ENCODE assay signal across 16 cellular contexts in the genomic region with DNA sequence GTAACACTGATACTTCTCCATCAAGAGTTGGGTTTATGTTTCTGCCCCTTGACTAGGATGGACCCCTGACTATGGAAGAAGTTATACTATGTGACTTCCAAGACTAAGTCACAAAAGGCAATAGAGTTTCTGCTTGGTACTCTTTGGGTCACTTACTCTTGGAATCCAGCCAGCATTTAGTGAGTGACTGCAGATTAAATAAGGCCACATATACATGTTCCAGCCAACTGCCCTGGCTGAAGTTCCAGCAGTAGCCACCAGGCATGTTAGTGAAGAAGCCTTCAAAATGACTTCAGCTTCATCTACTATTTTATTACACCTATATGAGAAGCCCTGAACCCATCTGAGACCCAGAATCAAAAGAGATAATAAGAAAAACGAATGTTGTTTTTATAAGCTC.
DNase-seq lines count a peak whose midpoint lies in the region; ATAC-seq, FAIRE-seq and TF ChIP-seq lines count a peak whose summit lies in the region.
"Had no signal": no experiment of that assay in that cellular context is flagged by ENCODE, and none has a peak within 500 bp of the region (broad histone marks: within the 10 kb centered on the region; RNA-seq: fewer than 3 reads in every experiment).

No MANE protein-coding gene starts in this region.

- H3K9ac ChIP-seq in H9 (ENCODE audit: extremely low read depth, insufficient read length, low read length) (no peak overlapping the region), endodermal cell (ENCODE audit: extremely low read depth, low read length, poor library complexity, severe bottlenecking) (no peak overlapping the region)

- DNase-seq in D721Med (ENCODE audit: insufficient read length, low spot score) = no peak
- DNase-seq in H9 = no peak
- DNase-seq in endodermal cell = peak; percentile 46
- no peak for DNase-seq in retinal pigment epithelial cell (ENCODE audit: low read depth)
- DNase-seq: CD8-positive, alpha-beta T cell; IMR-90; Karpas-422; MG63; NCI-H1092 treated with DMSO at 0.1 percent for 48 hours; NCI-H2081 treated with DMSO at 0.1 percent for 48 hours; NCI-H524 had no signal

- no peak overlapping the region for H3K4me3 ChIP-seq in endodermal cell (ENCODE audit: low read length)
- no peak overlapping the region for H3K4me3 ChIP-seq in retinal pigment epithelial cell (ENCODE audit: low read length)
- H3K4me3 ChIP-seq: MG63, SJSA1 had no signal

- no peaks in the 10 kb centered on the region for H3K36me3 ChIP-seq in endodermal cell (ENCODE audit: control insufficient read depth, insufficient read depth, low read length)
- H3K36me3 ChIP-seq: MG63, SJSA1 had no signal

- no peak overlapping the region for H2BK120ac ChIP-seq in H9 (ENCODE audit: low read depth, low read length, poor library complexity, severe bottlenecking)

- H3K36me3 Mint-ChIP-seq in H9 (ENCODE audit: insufficient read depth in 1 of 3, low read depth in 3 of 3) = no peaks in the 10 kb centered on the region
- H3K36me3 Mint-ChIP-seq in endodermal cell (ENCODE audit: low read depth) = no peaks in the 10 kb centered on the region
- no peaks in the 10 kb centered on the region for H3K36me3 Mint-ChIP-seq in stimulated activated memory B cell treated with anti-CD40 and anti-IgM and Interleukin-4, amounts not matched to agents 10 μg/mL and 1 μg/mL and 100 μg/mL, for 72 hours
- H3K36me3 Mint-ChIP-seq: CD8-positive, alpha-beta T cell had no signal

- H3K23ac ChIP-seq in H9 (ENCODE audit: insufficient read length, low read depth, low read length) = no peak overlapping the region

- no peaks in the 10 kb centered on the region for H3K79me2 ChIP-seq in H9 (ENCODE audit: insufficient read depth, low read length)

- H3K4me1 Mint-ChIP-seq in H9 = no peaks in the 10 kb centered on the region
- no peaks in the 10 kb centered on the region for H3K4me1 Mint-ChIP-seq in endodermal cell
- H3K4me1 Mint-ChIP-seq in stimulated activated memory B cell treated with anti-CD40 and anti-IgM and Interleukin-4, amounts not matched to agents 10 μg/mL and 1 μg/mL and 100 μg/mL, for 72 hours = no peaks in the 10 kb centered on the region

- no peak overlapping the region for H3K4ac ChIP-seq in H9 (ENCODE audit: low read depth, low read length)

- FAIRE-seq in D721Med (lab: Jason Lieb, UNC) = peak; percentile 76
- FAIRE-seq: H54 had no signal

- H3K27ac ChIP-seq in H9 (ENCODE audit: insufficient read length, low read depth, low read length) (no peak overlapping the region), endodermal cell (ENCODE audit: low read depth, low read length) (no peak overlapping the region)
- H3K27ac ChIP-seq: SJSA1 had no signal

- H3K27me3 ChIP-seq in H9 (ENCODE audit: insufficient read depth, low read length) (no peaks in the 10 kb centered on the region), endodermal cell (ENCODE audit: control insufficient read depth, insufficient read depth, low read length, poor library complexity, severe bottlenecking) (no peaks in the 10 kb centered on the region)
- H3K27me3 ChIP-seq: MG63, SJSA1 had no signal

- H3K4me1 ChIP-seq in H9 (ENCODE audit: insufficient read depth, low read length) (no peaks in the 10 kb centered on the region), endodermal cell (ENCODE audit: control insufficient read depth, insufficient read depth, low read length) (no peaks in the 10 kb centered on the region)
- H3K4me1 ChIP-seq: SJSA1 had no signal

- no peak overlapping the region for H2AK5ac ChIP-seq in H9 (ENCODE audit: insufficient read length, low read length)

- H3K14ac ChIP-seq in H9 (ENCODE audit: insufficient read depth, low read length) = no peak overlapping the region

- no peak overlapping the region for H3K27ac Mint-ChIP-seq in H9
- H3K27ac Mint-ChIP-seq in endodermal cell = no peak overlapping the region
- H3K27ac Mint-ChIP-seq in stimulated activated memory B cell treated with anti-CD40 and anti-IgM and Interleukin-4, amounts not matched to agents 10 μg/mL and 1 μg/mL and 100 μg/mL, for 72 hours = no peak overlapping the region
- H3K27ac Mint-ChIP-seq: CD8-positive, alpha-beta T cell had no signal

- H3K9me3 Mint-ChIP-seq in H9 = peaks cover 0 to 6% of the 10 kb centered on the region in 2 experiments; a peak in 4 of 5 replicates
- H3K9me3 Mint-ChIP-seq in endodermal cell = no peaks in the 10 kb centered on the region
- no peaks in the 10 kb centered on the region for H3K9me3 Mint-ChIP-seq in stimulated activated memory B cell treated with anti-CD40 and anti-IgM and Interleukin-4, amounts not matched to agents 10 μg/mL and 1 μg/mL and 100 μg/mL, for 72 hours
- H3K9me3 Mint-ChIP-seq: CD8-positive, alpha-beta T cell had no signal

- ATAC-seq in HG03095 (IDR thresholded peaks at IDR 0.05; ENCODE audit: unreplicated experiment) (no peak), GM21619 (IDR thresholded peaks at IDR 0.05; ENCODE audit: unreplicated experiment) (no peak)
- no peak for ATAC-seq in stimulated activated memory B cell treated with anti-CD40 and anti-IgM and Interleukin-4, amounts not matched to agents 10 μg/mL and 1 μg/mL and 100 μg/mL, for 72 hours
- ATAC-seq: CD8-positive, alpha-beta T cell had no signal

- H3K18ac ChIP-seq in H9 (ENCODE audit: insufficient read length, low read depth, low read length) = no peak overlapping the region

- no peak overlapping the region for H2BK5ac ChIP-seq in H9 (ENCODE audit: insufficient read length, low read length)

- WGBS in H9 (ENCODE audit: extremely low coverage, insufficient read length, low lambda C conversion rate) = no CpG with 5 or more reads among the region's 1 CpG
- WGBS in endodermal cell (ENCODE audit: insufficient coverage in 1 of 2, insufficient read length in 1 of 2), 2 experiments = 50% methylated on average over 1 of the region's 1 CpG; no CpG with 5 or more reads in 1 of the 2 experiments

- H3K23me2 ChIP-seq in H9 (ENCODE audit: insufficient read length, low read depth, low read length, poor library complexity, severe bottlenecking) = no peaks in the 10 kb centered on the region

- no peak overlapping the region for H4K91ac ChIP-seq in H9 (ENCODE audit: insufficient read length, low read depth, low read length)

- H2BK12ac ChIP-seq in H9 (ENCODE audit: insufficient read length, low read depth, low read length) = no peak overlapping the region

- no peak overlapping the region for H4K8ac ChIP-seq in H9 (replicated peaks; ENCODE audit: insufficient read length, low read depth, low read length)

- no peak overlapping the region for H2BK15ac ChIP-seq in H9 (ENCODE audit: low read depth, low read length)

- H3K4me3 Mint-ChIP-seq in H9 (no peak overlapping the region), endodermal cell (no peak overlapping the region)
- no peak overlapping the region for H3K4me3 Mint-ChIP-seq in stimulated activated memory B cell treated with anti-CD40 and anti-IgM and Interleukin-4, amounts not matched to agents 10 μg/mL and 1 μg/mL and 100 μg/mL, for 72 hours
- H3K4me3 Mint-ChIP-seq: CD8-positive, alpha-beta T cell had no signal

- no peak overlapping the region for H4K5ac ChIP-seq in H9 (ENCODE audit: insufficient read length, low read depth, low read length)

- H3T11ph ChIP-seq in H9 (ENCODE audit: low read length) = no peak overlapping the region

- no peak overlapping the region for H3K4me2 ChIP-seq in H9 (ENCODE audit: insufficient read depth, insufficient read length, low read length)

- H3K79me1 ChIP-seq in H9 (ENCODE audit: insufficient read depth, low read depth, low read length, poor library complexity, severe bottlenecking) = no peaks in the 10 kb centered on the region

- H2BK20ac ChIP-seq in H9 (ENCODE audit: low read depth, low read length, poor library complexity, severe bottlenecking) = no peak overlapping the region

- H2AFZ ChIP-seq in H9 (ENCODE audit: low read length) = no peak overlapping the region

- no peaks in the 10 kb centered on the region for H4K20me1 ChIP-seq in H9 (ENCODE audit: control insufficient read depth, insufficient read depth, insufficient read length)

- H3K27me3 Mint-ChIP-seq in H9 (ENCODE audit: low read depth) (no peaks in the 10 kb centered on the region), endodermal cell (ENCODE audit: insufficient read depth) (no peaks in the 10 kb centered on the region)
- no peaks in the 10 kb centered on the region for H3K27me3 Mint-ChIP-seq in stimulated activated memory B cell treated with anti-CD40 and anti-IgM and Interleukin-4, amounts not matched to agents 10 μg/mL and 1 μg/mL and 100 μg/mL, for 72 hours

- no peak overlapping the region for H3K56ac ChIP-seq in H9 (ENCODE audit: insufficient read length, low read depth, low read length)

- TF ChIP-seq CTCF in D721Med (IDR thresholded peaks at IDR 0.05; ENCODE audit: insufficient read depth, missing control alignments) = no peak
- peak; percentile 50; the same call in 2 of the 3 replicates for TF ChIP-seq CTCF in H9 (conservative IDR thresholded peaks at IDR 0.05)
- TF ChIP-seq CTCF in endodermal cell (conservative IDR thresholded peaks at IDR 0.05) = peak; percentile 74
- peak; percentile 5 for TF ChIP-seq CTCF in retinal pigment epithelial cell (conservative IDR thresholded peaks at IDR 0.05; ENCODE audit: low read depth, low read length)

- no peaks in the 10 kb centered on the region for H3K9me3 ChIP-seq in H9 (ENCODE audit: control insufficient read depth, low read depth, low read length)
- no peaks in the 10 kb centered on the region for H3K9me3 ChIP-seq in endodermal cell (ENCODE audit: control insufficient read depth, low read length)
- H3K9me3 ChIP-seq: MG63, SJSA1 had no signal
